ENCODE assay signal across 12 cellular contexts in genomic region chr1:3067671-3068399, GRCh38. TPM values are rescaled to one million over a fixed set of nuclear protein-coding genes. Genes with fewer than 3 reads are reported as not detected.
DNase-seq lines count a peak whose midpoint lies in the region; TF ChIP-seq lines count a peak whose summit lies in the region.
"Had no signal": no experiment of that assay in that cellular context is flagged by ENCODE, and none has a peak within 500 bp of the region (broad histone marks: within the 10 kb centered on the region; RNA-seq: fewer than 3 reads in every experiment).

No MANE protein-coding gene starts in this region.

- peak in 1 of 3 donors; percentile 45 for DNase-seq in Peyer's patch
- no peak for DNase-seq in esophagus muscularis mucosa (ENCODE audit: extremely low spot score)
- peak in 1 of 2 donors; percentile 42 for DNase-seq in suprapubic skin (ENCODE audit: low spot score in 2 of 2)
- no peak for DNase-seq in globus pallidus (ENCODE audit: low spot score)
- no peak for DNase-seq in cerebellar nuclear complex (lab: John Stamatoyannopoulos, UW)
- DNase-seq in effector CD8-positive, alpha-beta T cell (lab: John Stamatoyannopoulos, UW) = no peak
- no peak for DNase-seq in GM19240 (ENCODE audit: insufficient read length, low spot score)
- DNase-seq: activated T-cell treated with anti-CD3 and anti-CD28 coated beads, Interleukin-2, amount 50 U/mL, for 1 hour; cortex of kidney; NCI-H1930 had no signal

- H3K9me3 ChIP-seq in Peyer's patch (no peaks in the 10 kb centered on the region), esophagus muscularis mucosa (no peaks in the 10 kb centered on the region), muscle layer of duodenum (ENCODE audit: control insufficient read depth in 1 of 2, low read length in 2 of 2) (no peaks in the 10 kb centered on the region), suprapubic skin (no peaks in the 10 kb centered on the region)
- H3K9me3 ChIP-seq: neutrophil had no signal

- no peak for TF ChIP-seq EP300 in esophagus muscularis mucosa (IDR thresholded peaks at IDR 0.05)
- no peak for TF ChIP-seq EP300 in suprapubic skin (IDR thresholded peaks at IDR 0.05)

- H3K4me3 ChIP-seq in Peyer's patch (peak overlapping the region; percentile 18 to 86 (median 50)), esophagus muscularis mucosa (peak overlapping the region; percentile 77 to 91 (median 87)), muscle layer of duodenum (ENCODE audit: low read depth in 1 of 2, low read length in 2 of 2) (peak overlapping the region; percentile 7 to 15), suprapubic skin (peak overlapping the region; percentile 58)

- H3K27me3 ChIP-seq in Peyer's patch = peaks cover 0 to 55% of the 10 kb centered on the region in 2 donors
- H3K27me3 ChIP-seq in esophagus muscularis mucosa = peaks cover 5 to 94% (median 69%) of the 10 kb centered on the region in 4 donors
- H3K27me3 ChIP-seq in muscle layer of duodenum (ENCODE audit: low read depth, low read length) = peaks cover 56% of the 10 kb centered on the region
- peaks cover 97% of the 10 kb centered on the region for H3K27me3 ChIP-seq in suprapubic skin

- H3K27ac ChIP-seq in Peyer's patch = no peak overlapping the region
- peak overlapping the region; percentile 38 to 66 (median 57) for H3K27ac ChIP-seq in esophagus muscularis mucosa (replicated peaks in 1 of 4)
- H3K27ac ChIP-seq in muscle layer of duodenum (ENCODE audit: low read length) = no peak overlapping the region
- H3K27ac ChIP-seq in suprapubic skin = no peak overlapping the region
- H3K27ac ChIP-seq: neutrophil had no signal

- TF ChIP-seq POLR2A in Peyer's patch (IDR thresholded peaks at IDR 0.05) (no peak), esophagus muscularis mucosa (IDR thresholded peaks at IDR 0.05; ENCODE audit: low read depth) (no peak), suprapubic skin (IDR thresholded peaks at IDR 0.05) (no peak)

- WGBS in esophagus muscularis mucosa = 20% methylated on average over 1 of the region's 78 CpGs
- no CpG with 5 or more reads among the region's 78 CpGs for WGBS in suprapubic skin

- intact Hi-C loops in esophagus muscularis mucosa (cut with DNase I) = loop anchor here (5.0 kb wide), 1 partner anchor 354 kb away; no protein-coding TSS in a partner anchor

- H3K36me3 ChIP-seq in Peyer's patch (no peaks in the 10 kb centered on the region), esophagus muscularis mucosa (no peaks in the 10 kb centered on the region), muscle layer of duodenum (ENCODE audit: control insufficient read depth in 1 of 2, insufficient read depth in 2 of 2, low read length in 2 of 2) (no peaks in the 10 kb centered on the region), suprapubic skin (no peaks in the 10 kb centered on the region)
- H3K36me3 ChIP-seq: neutrophil had no signal

- TF ChIP-seq CTCF in Peyer's patch (IDR thresholded peaks at IDR 0.05) (no peak), esophagus muscularis mucosa (IDR thresholded peaks at IDR 0.05) (no peak), suprapubic skin (IDR thresholded peaks at IDR 0.05) (no peak)

- peaks cover 0 to 41% (median 11%) of the 10 kb centered on the region in 4 donors for H3K4me1 ChIP-seq in Peyer's patch
- peaks cover 29 to 68% (median 60%) of the 10 kb centered on the region in 4 donors for H3K4me1 ChIP-seq in esophagus muscularis mucosa
- H3K4me1 ChIP-seq in muscle layer of duodenum (ENCODE audit: control insufficient read depth in 1 of 2, insufficient read depth in 2 of 2, low read length in 2 of 2) = peaks cover 0 to 42% of the 10 kb centered on the region in 2 donors
- peaks cover 46% of the 10 kb centered on the region for H3K4me1 ChIP-seq in suprapubic skin

RNA-seq across cellular contexts. Expression of gene PRDM16, which starts 1.2 kb away (rescaled TPM):
- total RNA-seq in Peyer's patch = 10 to 100 TPM in 1 of 4 donors, 1 to 10 TPM in 3; 5.4 to 13.2 (median 7.7) TPM
- total RNA-seq in esophagus muscularis mucosa = 1 to 10 TPM; 1.2 to 4.4 (median 2.2) TPM
- 1 to 10 TPM in 1 of 4 donors, under 1 TPM in 3; 0.19 to 1.6 (median 0.36) TPM for total RNA-seq in suprapubic skin

RNA-seq across cellular contexts. Expression of gene ACTRT2, which starts 46.6 kb away (rescaled TPM):
- total RNA-seq in Peyer's patch (not detected), esophagus muscularis mucosa (not detected), suprapubic skin (not detected)

Comparison
In these comparisons a context has a peak if more than half of its experiments do, and no peak if none do; other contexts are left out.
1. H3K27ac ChIP-seq: peak in esophagus muscularis mucosa (4 of 4); none in Peyer's patch (0 of 4), muscle layer of duodenum (single experiment) and suprapubic skin (single experiment).
2. H3K4me3 ChIP-seq: peak in every context shown above with its lines; median percentile 87 in esophagus muscularis mucosa; 58 in suprapubic skin; 50 in Peyer's patch; 11 in muscle layer of duodenum.